14 cellular contexts compared by ENCODE assay signal in genomic region chr7:17991866-17992648, GRCh38. TPM values are rescaled to one million over a fixed set of nuclear protein-coding genes. Genes with fewer than 3 reads are reported as not detected.
A peak's percentile ranks its signal among the peaks of the same experiment; 100 is the strongest.
DNase-seq lines count a peak whose midpoint lies in the region; ATAC-seq and TF ChIP-seq lines count a peak whose summit lies in the region.
"Had no signal": no experiment of that assay in that cellular context is flagged by ENCODE, and none has a peak within 500 bp of the region (broad histone marks: within the 10 kb centered on the region; RNA-seq: fewer than 3 reads in every experiment).

No MANE protein-coding gene starts in this region.

- DNase-seq in activated naive CD4-positive, alpha-beta T cell treated with anti-CD3 and anti-CD28 coated beads for 36 hours = peak; percentile 58
- DNase-seq in activated naive CD4-positive, alpha-beta T cell treated with Interleukin-2 at 50 U/mL for 16 hours = no peak
- no peak for DNase-seq in RWPE2 (ENCODE audit: low spot score)
- peak; percentile 10 for DNase-seq in fibroblast of mammary gland (ENCODE audit: low read depth)
- DNase-seq in stimulated activated naive CD8-positive, alpha-beta T cell treated with anti-CD3 and anti-CD28 coated beads, Interleukin-15, Interleukin-2, amounts not matched to agents 100 U/mL and 50 U/mL, for 24 hours = peak; percentile 36
- DNase-seq in heart right ventricle = no peak
- DNase-seq: activated CD4-positive, CD25-positive, alpha-beta regulatory T cell treated with anti-CD3 and anti-CD28 coated beads, Interleukin-2, amount 50 U/mL, for 72 hours; cortex of kidney; islet precursor cell; NCI-H446 treated with DMSO at 0.1 percent for 48 hours had no signal

- WGBS in heart right ventricle, 2 donors = 55 to 56% methylated on average over 13 of the region's 13 CpGs

- H3K27ac ChIP-seq in RWPE2 (ENCODE audit: poor library complexity, severe bottlenecking) (no peak overlapping the region), heart right ventricle (no peak overlapping the region)

- H3K27me3 ChIP-seq in RWPE2 (ENCODE audit: insufficient read depth, poor library complexity, severe bottlenecking) (no peaks in the 10 kb centered on the region), heart right ventricle (no peaks in the 10 kb centered on the region)

- H3K9me3 ChIP-seq in RWPE2 (ENCODE audit: severe bottlenecking) = no peaks in the 10 kb centered on the region
- no peaks in the 10 kb centered on the region for H3K9me3 ChIP-seq in heart right ventricle

- CTCF ChIA-PET in activated naive CD4-positive, alpha-beta T cell treated with anti-CD3 and anti-CD28 coated beads for 36 hours (lab: Charles Lee) = interaction anchor here (0.6 to 2.3 kb wide), 11 partner anchors 10 to 310 kb away, joined by 3 to 18 read pairs (median 3); no protein-coding TSS in a partner anchor

- intact Hi-C loops in activated naive CD4-positive, alpha-beta T cell treated with anti-CD3 and anti-CD28 coated beads for 36 hours (cut with micrococcal nuclease) = loop anchor here (1.0 to 2.0 kb wide), 3 partner anchors 39 to 285 kb away; no protein-coding TSS in a partner anchor
- intact Hi-C loops in heart right ventricle (cut with DNase I) = loop anchor here in 1 of 10 donors (10.0 kb wide), 1 partner anchor 353 kb away; no protein-coding TSS in a partner anchor

- ATAC-seq in RWPE2 (ENCODE audit: low read depth) (no peak), HG03469 (IDR thresholded peaks at IDR 0.05; ENCODE audit: unreplicated experiment) (no peak), GM18511 (IDR thresholded peaks at IDR 0.05; ENCODE audit: unreplicated experiment) (no peak), heart right ventricle (no peak)
- no peak for ATAC-seq in stimulated activated naive CD8-positive, alpha-beta T cell treated with anti-CD3 and anti-CD28 coated beads, Interleukin-15, Interleukin-2, amounts not matched to agents 100 U/mL and 50 U/mL, for 24 hours

- peaks cover 2% of the 10 kb centered on the region for H3K4me1 Mint-ChIP-seq in activated naive CD4-positive, alpha-beta T cell treated with anti-CD3 and anti-CD28 coated beads for 36 hours (ENCODE audit: low read depth)

- H3K4me3 ChIP-seq in RWPE2 (ENCODE audit: severe bottlenecking) (no peak overlapping the region), fibroblast of mammary gland (ENCODE audit: control insufficient read depth, low read depth, low read length) (no peak overlapping the region), heart right ventricle (no peak overlapping the region)

- H3K4me1 ChIP-seq in RWPE2 (ENCODE audit: insufficient read depth, poor library complexity, severe bottlenecking) (no peaks in the 10 kb centered on the region), heart right ventricle (peaks cover 0 to 5% (median 3%) of the 10 kb centered on the region in 9 donors)

- H3K36me3 ChIP-seq in RWPE2 (ENCODE audit: low read depth) = no peaks in the 10 kb centered on the region
- no peaks in the 10 kb centered on the region for H3K36me3 ChIP-seq in heart right ventricle

- no peaks in the 10 kb centered on the region for H3K36me3 Mint-ChIP-seq in activated naive CD4-positive, alpha-beta T cell treated with anti-CD3 and anti-CD28 coated beads for 36 hours (ENCODE audit: low read depth)
- H3K36me3 Mint-ChIP-seq: CD4-positive, CD25-positive, alpha-beta regulatory T cell had no signal

- H3K9me3 Mint-ChIP-seq in activated naive CD4-positive, alpha-beta T cell treated with anti-CD3 and anti-CD28 coated beads for 36 hours = no peaks in the 10 kb centered on the region
- H3K9me3 Mint-ChIP-seq: CD4-positive, CD25-positive, alpha-beta regulatory T cell had no signal

- TF ChIP-seq CTCF in RWPE2 (IDR thresholded peaks at IDR 0.05; ENCODE audit: poor library complexity, severe bottlenecking) (peak; percentile 22), fibroblast of mammary gland (conservative IDR thresholded peaks at IDR 0.05; ENCODE audit: control insufficient read depth, insufficient read depth, low read depth, low read length) (peak; percentile 47), heart right ventricle (IDR thresholded peaks at IDR 0.05) (peak in 4 of 9 donors; percentile 14 to 29 (median 26))

- H3K27ac Mint-ChIP-seq in activated naive CD4-positive, alpha-beta T cell treated with anti-CD3 and anti-CD28 coated beads for 36 hours = no peak overlapping the region

- peaks cover 6% of the 10 kb centered on the region for H3K27me3 Mint-ChIP-seq in activated naive CD4-positive, alpha-beta T cell treated with anti-CD3 and anti-CD28 coated beads for 36 hours (ENCODE audit: low read depth)
- H3K27me3 Mint-ChIP-seq: CD4-positive, CD25-positive, alpha-beta regulatory T cell had no signal

- H3K4me3 Mint-ChIP-seq in activated naive CD4-positive, alpha-beta T cell treated with anti-CD3 and anti-CD28 coated beads for 36 hours = no peak overlapping the region
- H3K4me3 Mint-ChIP-seq: CD4-positive, CD25-positive, alpha-beta regulatory T cell had no signal

RNA-seq across cellular contexts. Expression of gene PRPS1L1, which starts 35.6 kb away (rescaled TPM):
- not detected for total RNA-seq in activated naive CD4-positive, alpha-beta T cell treated with anti-CD3 and anti-CD28 coated beads for 36 hours
- not detected for total RNA-seq in heart right ventricle
- polyA plus RNA-seq in heart right ventricle = not detected
- total RNA-seq: CD4-positive, CD25-positive, alpha-beta regulatory T cell; temporal lobe had no signal
- polyA plus RNA-seq: CD4-positive, CD25-positive, alpha-beta regulatory T cell had no signal

RNA-seq across cellular contexts. Expression of gene SNX13, which starts 51.8 kb away (rescaled TPM):
- total RNA-seq in activated naive CD4-positive, alpha-beta T cell treated with anti-CD3 and anti-CD28 coated beads for 36 hours = 10 to 100 TPM; 19.5 to 20.3 TPM
- 10 to 100 TPM; 40.6 to 57.7 (median 46.3) TPM for total RNA-seq in heart right ventricle
- polyA plus RNA-seq in heart right ventricle = 10 to 100 TPM in 1 of 2 donors, 1 to 10 TPM in 1; 7.1 to 11.8 TPM

Comparison
In these comparisons a context has a peak if more than half of its experiments do, and no peak if none do; other contexts are left out.
1. DNase-seq: peak in activated naive CD4-positive, alpha-beta T cell treated with anti-CD3 and anti-CD28 coated beads for 36 hours (single experiment), fibroblast of mammary gland (single experiment) and stimulated activated naive CD8-positive, alpha-beta T cell treated with anti-CD3 and anti-CD28 coated beads, Interleukin-15, Interleukin-2, amounts not matched to agents 100 U/mL and 50 U/mL, for 24 hours (single experiment); none in activated naive CD4-positive, alpha-beta T cell treated with Interleukin-2 at 50 U/mL for 16 hours (single experiment), RWPE2 (single experiment) and heart right ventricle (0 of 2).